16 cellular contexts compared by ENCODE assay signal in the genomic region with DNA sequence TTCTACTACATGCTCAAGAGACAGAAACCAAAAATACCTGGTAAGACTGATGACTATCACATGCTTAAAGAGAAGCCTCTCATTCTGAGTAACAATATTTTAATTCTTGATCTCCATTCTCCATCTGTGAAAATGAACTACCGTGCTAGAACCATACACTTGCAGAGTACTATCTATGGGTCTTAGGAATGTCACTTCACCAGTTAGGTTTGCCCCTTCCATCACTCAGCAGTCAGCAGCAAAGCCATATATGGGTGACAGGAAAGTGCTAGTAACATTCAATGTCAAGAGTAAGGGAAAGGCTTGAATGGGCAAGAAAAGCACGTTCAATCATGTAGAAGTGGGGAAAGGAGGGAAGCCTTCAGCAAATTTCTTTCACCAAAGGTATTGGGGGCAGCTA. TPM values are rescaled to one million over a fixed set of nuclear protein-coding genes. Genes with fewer than 3 reads are reported as not detected.
DNase-seq lines count a peak whose midpoint lies in the region; ATAC-seq, FAIRE-seq and TF ChIP-seq lines count a peak whose summit lies in the region.
"Had no signal": no experiment of that assay in that cellular context is flagged by ENCODE, and none has a peak within 500 bp of the region (broad histone marks: within the 10 kb centered on the region; RNA-seq: fewer than 3 reads in every experiment).

No MANE protein-coding gene starts in this region.

- TF ChIP-seq POLR2A in A549 (IDR thresholded peaks at IDR 0.05; ENCODE audit: low read length) (no peak), gastroesophageal sphincter (IDR thresholded peaks at IDR 0.05) (no peak)

- ATAC-seq in A549: no peak
- no peak for ATAC-seq in effector memory CD8-positive, alpha-beta T cell (replicated peaks)
- ATAC-seq in naive thymus-derived CD4-positive, alpha-beta T cell: no peak
- no peak for ATAC-seq in gastroesophageal sphincter

- TF ChIP-seq RAD21 in A549 (conservative IDR thresholded peaks at IDR 0.05 in 1 of 2, IDR thresholded peaks at IDR 0.05 in 1 of 2): no peak

- TF ChIP-seq EP300 in A549 (IDR thresholded peaks at IDR 0.05) (no peak), gastroesophageal sphincter (IDR thresholded peaks at IDR 0.05) (no peak)

- H3K27me3 ChIP-seq in naive thymus-derived CD4-positive, alpha-beta T cell (ENCODE audit: control insufficient read depth in 2 of 2, insufficient read depth in 2 of 2, low read length in 2 of 2): no peaks in the 10 kb centered on the region
- H3K27me3 ChIP-seq in gastroesophageal sphincter: no peaks in the 10 kb centered on the region
- H3K27me3 ChIP-seq: Peyer's patch had no signal

- peak overlapping the region; percentile 80 to 84 for H3K27ac Mint-ChIP-seq in effector memory CD8-positive, alpha-beta T cell
- H3K27ac Mint-ChIP-seq in naive thymus-derived CD4-positive, alpha-beta T cell: peak overlapping the region in 7 of 9 donors; percentile 11 to 90 (median 57)
- H3K27ac Mint-ChIP-seq: activated naive CD4-positive, alpha-beta T cell treated with anti-CD3 and anti-CD28 coated beads for 36 hours had no signal

- no peaks in the 10 kb centered on the region for H3K27me3 Mint-ChIP-seq in effector memory CD8-positive, alpha-beta T cell
- H3K27me3 Mint-ChIP-seq in naive thymus-derived CD4-positive, alpha-beta T cell: peaks cover 0 to 24% (median 0%) of the 10 kb centered on the region in 5 donors
- H3K27me3 Mint-ChIP-seq: central memory CD8-positive, alpha-beta T cell had no signal

- H3K4me3 Mint-ChIP-seq in effector memory CD8-positive, alpha-beta T cell: no peak overlapping the region
- H3K4me3 Mint-ChIP-seq in naive thymus-derived CD4-positive, alpha-beta T cell: peak overlapping the region in 6 of 10 donors; percentile 11 to 95 (median 38)
- H3K4me3 Mint-ChIP-seq: activated naive CD4-positive, alpha-beta T cell treated with anti-CD3 and anti-CD28 coated beads for 36 hours had no signal

- H3K36me3 ChIP-seq in HEK293 (ENCODE audit: control insufficient read depth in 2 of 2, insufficient read depth in 1 of 2, low read length in 2 of 2) (no peaks in the 10 kb centered on the region), gastroesophageal sphincter (no peaks in the 10 kb centered on the region)
- H3K36me3 ChIP-seq in naive thymus-derived CD4-positive, alpha-beta T cell (ENCODE audit: control insufficient read depth in 2 of 3, insufficient read depth in 3 of 3, low read length in 3 of 3): no peaks in the 10 kb centered on the region
- H3K36me3 ChIP-seq: Peyer's patch had no signal

- H3K27ac ChIP-seq in A549: no peak overlapping the region
- no peak overlapping the region for H3K27ac ChIP-seq in HEK293 (ENCODE audit: extremely low read depth, low read depth, low read length)
- no peak overlapping the region for H3K27ac ChIP-seq in naive thymus-derived CD4-positive, alpha-beta T cell (ENCODE audit: low read depth, low read length)
- peak overlapping the region in 2 of 4 donors; percentile 96 to 97 for H3K27ac ChIP-seq in gastroesophageal sphincter
- H3K27ac ChIP-seq: Peyer's patch had no signal

- peak overlapping the region; percentile 86; the same call in 2 of the 3 replicates for H3K4me2 ChIP-seq in A549

- no peaks in the 10 kb centered on the region for H3K9me3 Mint-ChIP-seq in effector memory CD8-positive, alpha-beta T cell
- H3K9me3 Mint-ChIP-seq in naive thymus-derived CD4-positive, alpha-beta T cell: peaks cover 0 to 3% (median 0%) of the 10 kb centered on the region in 11 donors
- H3K9me3 Mint-ChIP-seq: activated naive CD4-positive, alpha-beta T cell treated with anti-CD3 and anti-CD28 coated beads for 36 hours; central memory CD8-positive, alpha-beta T cell had no signal

- no peak for FAIRE-seq in A549 (lab: Jason Lieb, UNC)

- H3K36me3 Mint-ChIP-seq in effector memory CD8-positive, alpha-beta T cell (ENCODE audit: insufficient read depth): peaks cover 6% of the 10 kb centered on the region
- H3K36me3 Mint-ChIP-seq in naive thymus-derived CD4-positive, alpha-beta T cell: no peaks in the 10 kb centered on the region

- peaks cover 26 to 38% of the 10 kb centered on the region in 2 donors for H3K4me1 Mint-ChIP-seq in effector memory CD8-positive, alpha-beta T cell (ENCODE audit: low read depth in 2 of 2)
- peaks cover 19 to 35% (median 29%) of the 10 kb centered on the region in 7 donors for H3K4me1 Mint-ChIP-seq in naive thymus-derived CD4-positive, alpha-beta T cell

- peaks cover 24% of the 10 kb centered on the region for H3K4me1 ChIP-seq in A549
- H3K4me1 ChIP-seq in HEK293 (ENCODE audit: control insufficient read depth, insufficient read depth, low read length): peaks cover 19% of the 10 kb centered on the region
- no peaks in the 10 kb centered on the region for H3K4me1 ChIP-seq in naive thymus-derived CD4-positive, alpha-beta T cell (ENCODE audit: control insufficient read depth in 2 of 2, insufficient read depth in 2 of 2, low read length in 2 of 2)
- peaks cover 3 to 54% (median 14%) of the 10 kb centered on the region in 3 donors for H3K4me1 ChIP-seq in gastroesophageal sphincter

- H3K9me3 ChIP-seq in A549 (no peaks in the 10 kb centered on the region), HEK293 (ENCODE audit: control insufficient read depth, insufficient read depth, low read depth, low read length) (no peaks in the 10 kb centered on the region), gastroesophageal sphincter (no peaks in the 10 kb centered on the region)
- no peaks in the 10 kb centered on the region for H3K9me3 ChIP-seq in naive thymus-derived CD4-positive, alpha-beta T cell (ENCODE audit: control insufficient read depth in 2 of 3, low read length in 3 of 3)
- H3K9me3 ChIP-seq: Peyer's patch had no signal

- 88% methylated on average over 2 of the region's 2 CpGs for WGBS in A549 (ENCODE audit: missing lambda C conversion rate)
- 64 to 73% methylated on average over 2 of the region's 2 CpGs for WGBS in gastroesophageal sphincter (ENCODE audit: low coverage in 1 of 2), 2 donors

- H3K4me3 ChIP-seq in A549 (no peak overlapping the region), HEK293 (ENCODE audit: low read depth, low read length) (no peak overlapping the region), gastroesophageal sphincter (no peak overlapping the region)
- no peak overlapping the region for H3K4me3 ChIP-seq in naive thymus-derived CD4-positive, alpha-beta T cell (ENCODE audit: low read length)

- POLR2A ChIA-PET in A549 (lab: Yijun Ruan, JAX): no interaction called here
- POLR2A ChIA-PET in HEK293 (lab: Yijun Ruan, JAX): interaction anchor here (0.6 kb wide), 1 partner anchor 11 kb away, joined by 3 read pairs; no protein-coding TSS in a partner anchor
- POLR2A ChIA-PET in naive thymus-derived CD4-positive, alpha-beta T cell (lab: Charles Lee): no interaction called here

- CTCF ChIA-PET in A549 (lab: Yijun Ruan, JAX): no interaction called here
- CTCF ChIA-PET in HEK293 (lab: Yijun Ruan, JAX): no interaction called here
- CTCF ChIA-PET in naive thymus-derived CD4-positive, alpha-beta T cell (lab: Charles Lee): no interaction called here

- intact Hi-C loops in naive thymus-derived CD4-positive, alpha-beta T cell (cut with micrococcal nuclease): loop anchor here (5.0 to 10.0 kb wide), 5 partner anchors 183 to 1303 kb away; partner anchors contain the start of genes DDRGK1 (in 2 of the 2), FASTKD5 (in 1 of the 2), ITPA (in 1 of the 2) and STK35 (in 1 of the 2)

- TF ChIP-seq CTCF in A549 (IDR thresholded peaks at IDR 0.05) (no peak), HEK293 (tag by site-specific recombination; IDR thresholded peaks at IDR 0.05) (no peak), gastroesophageal sphincter (IDR thresholded peaks at IDR 0.05) (no peak)

- no peak for DNase-seq in A549 (ENCODE audit: low read depth in 1 of 2, low spot score in 1 of 2)
- no peak for DNase-seq in effector memory CD8-positive, alpha-beta T cell
- no peak for DNase-seq in naive thymus-derived CD4-positive, alpha-beta T cell
- DNase-seq in SW 1271 (lab: John Stamatoyannopoulos, UW): no peak
- no peak for DNase-seq in NOMO-1 (lab: John Stamatoyannopoulos, UW; ENCODE audit: unreplicated experiment in 2 of 2)
- no peak for DNase-seq in occipital lobe (lab: John Stamatoyannopoulos, UW)
- DNase-seq: activated naive CD4-positive, alpha-beta T cell treated with anti-CD3 and anti-CD28 coated beads for 36 hours; erythroblast; mesenchymal stem cell; NCI-H1436 treated with DMSO at 0.1 percent for 48 hours; NCI-H524; Peyer's patch; stimulated activated naive CD4-positive, alpha-beta T cell treated with Interleukin-2 at 50 U/mL for 16 hours had no signal

TF ChIP-seq in A549, 52 proteins besides CTCF, POLR2A, EP300 and RAD21 (continues in another document):
- TF ChIP-seq ZFP36 (IDR thresholded peaks at IDR 0.05; ENCODE audit: borderline replicate concordance, partially characterized antibody): no peak
- TF ChIP-seq RNF2 (IDR thresholded peaks at IDR 0.05; ENCODE audit: borderline replicate concordance, low read depth): no peak
- no peak for TF ChIP-seq FOSB (CRISPR knock-in tag; IDR thresholded peaks at IDR 0.05)
- no peak for TF ChIP-seq MAFK (IDR thresholded peaks at IDR 0.05; ENCODE audit: partially characterized antibody)
- TF ChIP-seq SMC3 (IDR thresholded peaks at IDR 0.05): no peak
- TF ChIP-seq JUN (IDR thresholded peaks at IDR 0.05): no peak

TF ChIP-seq in HEK293, 187 proteins besides CTCF, POLR2A, EP300 and RAD21:
- no peak for TF ChIP-seq OSR2 (tag by site-specific recombination; IDR thresholded peaks at IDR 0.05)
- no peak for TF ChIP-seq FEZF1 (tag by site-specific recombination; IDR thresholded peaks at IDR 0.05)
- TF ChIP-seq PRDM1 (tag by site-specific recombination; IDR thresholded peaks at IDR 0.05): peak; percentile 69
- TF ChIP-seq ZNF830 (tag by site-specific recombination; IDR thresholded peaks at IDR 0.05; ENCODE audit: low read depth): no peak
- TF ChIP-seq KLF7 (tag by site-specific recombination; IDR thresholded peaks at IDR 0.05; ENCODE audit: borderline replicate concordance): no peak
- TF ChIP-seq ZSCAN23 (tag by site-specific recombination; IDR thresholded peaks at IDR 0.05): no peak
- no peak for TF ChIP-seq ZIC2 (tag by site-specific recombination; IDR thresholded peaks at IDR 0.05)

RNA-seq across cellular contexts. Expression of gene DNAAF9, which starts 2.3 kb away (rescaled TPM):
- polyA plus RNA-seq in A549 (2011; rRNA removed) (7.5 and 8.2 TPM in 2 replicates), A549 (2017; fragmentation: RNase III; extraction: RNeasy Plus Mini Kit Qiagen cat#74134 plus additional on column Dnase treatment) (4.3 to 6.2 TPM (median 4.9 TPM) in 3 replicates)
- polyA plus RNA-seq in A549 (2012; cell fraction: cytosol; rRNA removed): 1.8 and 2.4 TPM in 2 replicates
- polyA plus RNA-seq in A549 (2012; cell fraction: nucleus; rRNA removed): 5.4 and 8.1 TPM in 2 replicates
- 8.4 and 8.5 TPM in 2 replicates for polyA minus RNA-seq in A549 (2011; rRNA and poly(A)+ RNA removed)
- total RNA-seq in naive thymus-derived CD4-positive, alpha-beta T cell: 1 to 10 TPM; 2.4 to 8.8 (median 3.5) TPM
- 1 to 10 TPM in 1 of 2 donors, under 1 TPM in 1; 0.71 to 1.1 TPM for polyA plus RNA-seq in naive thymus-derived CD4-positive, alpha-beta T cell
- total RNA-seq in occipital lobe (36.0 TPM), gastroesophageal sphincter (10 to 100 TPM; 30.3 to 59.4 (median 35.9) TPM)

Comparison
In these comparisons a context has a peak if more than half of its experiments do, and no peak if none do; other contexts are left out.
1. H3K4me3 Mint-ChIP-seq: peak in naive thymus-derived CD4-positive, alpha-beta T cell (6 of 10); none in effector memory CD8-positive, alpha-beta T cell (0 of 2).